In the genomic region with DNA sequence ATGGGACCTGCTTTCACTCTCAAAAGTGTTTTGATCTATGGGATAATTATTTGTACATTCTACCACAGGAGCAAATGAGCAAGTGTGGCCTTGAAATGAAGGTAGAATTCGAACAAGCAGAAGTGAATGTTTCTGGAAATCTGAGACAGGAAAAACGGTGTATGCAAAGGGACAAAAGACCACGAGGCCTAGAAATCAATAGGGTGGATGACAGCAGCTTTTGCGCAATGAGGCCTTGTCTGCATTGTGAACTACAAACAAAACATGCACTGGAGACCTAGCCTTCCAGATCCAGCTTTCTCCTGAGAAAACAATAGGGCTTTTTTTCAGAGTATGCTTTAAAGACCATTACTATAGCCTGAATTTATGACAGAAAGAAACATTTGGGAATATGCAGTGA, we compare ENCODE assay signal across 17 cellular contexts.
"Had no signal": no experiment of that assay in that cellular context is flagged by ENCODE, and none has a peak within 500 bp of the region (broad histone marks: within the 10 kb centered on the region; RNA-seq: fewer than 3 reads in every experiment).

No MANE protein-coding gene starts in this region.

- H3K4me1 ChIP-seq: gastrocnemius medialis, heart right ventricle, parathyroid adenoma, spleen, testis, tibial nerve, upper lobe of right lung, vagina had no signal

- H3K4me3 Mint-ChIP-seq: naive thymus-derived CD4-positive, alpha-beta T cell; stimulated activated memory B cell treated with anti-CD40 and anti-IgM and Interleukin-4, amounts not matched to agents 10 μg/mL and 1 μg/mL and 100 μg/mL, for 72 hours; stimulated activated naive CD8-positive, alpha-beta T cell treated with anti-CD3 and anti-CD28 coated beads, Interleukin-15, Interleukin-2, amounts not matched to agents 100 ng/mL and 50 ng/mL, for 24 hours had no signal

- H3K9me3 ChIP-seq: gastrocnemius medialis, heart right ventricle, testis, tibial nerve, upper lobe of right lung, vagina had no signal

- H3K9me3 Mint-ChIP-seq: stimulated activated memory B cell treated with anti-CD40 and anti-IgM and Interleukin-4, amounts not matched to agents 10 μg/mL and 1 μg/mL and 100 μg/mL, for 72 hours had no signal

- H3K4me1 Mint-ChIP-seq: naive thymus-derived CD4-positive, alpha-beta T cell; stimulated activated memory B cell treated with anti-CD40 and anti-IgM and Interleukin-4, amounts not matched to agents 10 μg/mL and 1 μg/mL and 100 μg/mL, for 72 hours had no signal

- DNase-seq: effector memory CD4-positive, alpha-beta T cell; gastrocnemius medialis; heart right ventricle; hypothalamus; kidney glomerular epithelial cell; naive thymus-derived CD4-positive, alpha-beta T cell; spleen; stimulated activated CD4-positive, alpha-beta T cell treated with anti-CD3 and anti-CD28 coated beads, Interleukin-15, amount 100 ng/mL, for 24 hours; stimulated activated CD4-positive, alpha-beta T cell treated with anti-CD3 and anti-CD28 coated beads, Interleukin-1b, Interleukin-23, amount 100 ng/mL, for 48 hours; stimulated activated CD4-positive, alpha-beta T cell treated with anti-CD3 and anti-CD28 coated beads, Interleukin-4, amount 100 ng/mL, for 24 hours; testis; upper lobe of right lung had no signal

- H3K27me3 Mint-ChIP-seq: naive thymus-derived CD4-positive, alpha-beta T cell; stimulated activated memory B cell treated with anti-CD40 and anti-IgM and Interleukin-4, amounts not matched to agents 10 μg/mL and 1 μg/mL and 100 μg/mL, for 72 hours; stimulated activated naive CD8-positive, alpha-beta T cell treated with anti-CD3 and anti-CD28 coated beads, Interleukin-15, Interleukin-2, amounts not matched to agents 100 ng/mL and 50 ng/mL, for 24 hours had no signal

- H3K4me3 ChIP-seq: gastrocnemius medialis, heart right ventricle, spleen, testis, tibial nerve, upper lobe of right lung, vagina had no signal

- H3K27me3 ChIP-seq: gastrocnemius medialis, heart right ventricle, spleen, testis, tibial nerve, upper lobe of right lung, vagina had no signal

- H3K27ac ChIP-seq: gastrocnemius medialis, heart right ventricle, parathyroid adenoma, spleen, testis, tibial nerve, upper lobe of right lung, vagina had no signal

- H3K36me3 Mint-ChIP-seq: naive thymus-derived CD4-positive, alpha-beta T cell; stimulated activated memory B cell treated with anti-CD40 and anti-IgM and Interleukin-4, amounts not matched to agents 10 μg/mL and 1 μg/mL and 100 μg/mL, for 72 hours had no signal

- H3K27ac Mint-ChIP-seq: naive thymus-derived CD4-positive, alpha-beta T cell; stimulated activated memory B cell treated with anti-CD40 and anti-IgM and Interleukin-4, amounts not matched to agents 10 μg/mL and 1 μg/mL and 100 μg/mL, for 72 hours; stimulated activated naive CD8-positive, alpha-beta T cell treated with anti-CD3 and anti-CD28 coated beads, Interleukin-15, Interleukin-2, amounts not matched to agents 100 ng/mL and 50 ng/mL, for 24 hours had no signal

- H3K36me3 ChIP-seq: gastrocnemius medialis, heart right ventricle, spleen, tibial nerve, upper lobe of right lung, vagina had no signal
